Comparison of ENCODE assay signal across 19 cellular contexts in the genomic region with DNA sequence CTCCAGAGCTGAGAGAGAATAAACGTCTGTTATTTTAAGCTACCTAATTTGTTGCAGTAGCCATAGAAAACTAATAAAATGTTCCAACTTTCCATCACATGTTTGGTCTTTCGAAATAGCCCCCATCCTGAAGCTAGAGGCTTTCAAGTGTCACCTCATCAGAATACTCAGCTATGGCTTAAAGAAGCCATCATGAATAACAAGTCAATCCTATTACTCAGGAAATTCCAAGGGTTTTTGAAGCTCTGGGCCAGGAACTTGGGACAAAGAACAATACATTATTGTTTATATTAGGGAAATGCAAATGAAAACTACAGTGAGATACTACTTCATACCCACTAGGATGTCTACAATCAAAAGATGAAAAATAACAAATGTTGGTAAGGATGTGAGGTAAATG. TPM values are rescaled to one million over a fixed set of nuclear protein-coding genes. Genes with fewer than 3 reads are reported as not detected.
DNase-seq lines count a peak whose midpoint lies in the region; TF ChIP-seq lines count a peak whose summit lies in the region.
"Had no signal": no experiment of that assay in that cellular context is flagged by ENCODE, and none has a peak within 500 bp of the region (broad histone marks: within the 10 kb centered on the region; RNA-seq: fewer than 3 reads in every experiment).

No MANE protein-coding gene starts in this region.

- DNase-seq in GM23248 (peak; percentile 13), adipocyte (ENCODE audit: low read depth) (peak; percentile 24), fibroblast of mammary gland (ENCODE audit: low read depth) (peak; percentile 23), pons (ENCODE audit: low spot score) (peak; percentile 17), NCI-H1105 (lab: John Stamatoyannopoulos, UW) (no peak), NCI-H446 (lab: John Stamatoyannopoulos, UW) (no peak)
- no peak for DNase-seq in activated naive CD4-positive, alpha-beta T cell treated with anti-CD3 and anti-CD28 coated beads, Interleukin-2, amount 50 U/mL, for 16 hours
- no peak for DNase-seq in stimulated activated CD4-positive, alpha-beta T cell treated with anti-CD3 and anti-CD28 coated beads, Interleukin-4, amount 100 ng/mL, for 1 hour
- DNase-seq: activated CD4-positive, alpha-beta T cell treated with anti-CD3 and anti-CD28 coated beads, Interleukin-2, amount 50 U/mL, for 1 hour; CD8-positive, alpha-beta T cell; DMS53; NCI-H187 treated with DMSO at 0.1 percent for 48 hours; NCI-H345; stimulated activated CD4-positive, alpha-beta T cell treated with anti-CD3 and anti-CD28 coated beads, Interleukin-2, amount 100 ng/mL, for 48 hours; stimulated activated naive CD8-positive, alpha-beta T cell treated with anti-CD3 and anti-CD28 coated beads, Interleukin-15, Interleukin-2, amounts not matched to agents 100 U/mL and 50 U/mL, for 24 hours had no signal

- H3K79me2 ChIP-seq in GM23248 (ENCODE audit: insufficient read depth): peaks cover 26% of the 10 kb centered on the region

- no peaks in the 10 kb centered on the region for H4K20me1 ChIP-seq in GM23248 (ENCODE audit: insufficient read depth)

- no peak for TF ChIP-seq CTCF in fibroblast of mammary gland (conservative IDR thresholded peaks at IDR 0.05; ENCODE audit: control insufficient read depth, insufficient read depth, low read depth, low read length)

- H3K9me2 ChIP-seq in GM23248 (ENCODE audit: insufficient read depth): no peaks in the 10 kb centered on the region

- H3K36me3 ChIP-seq in GM23248 (ENCODE audit: low read depth): no peaks in the 10 kb centered on the region; the same call in 1 of the 2 replicates
- no peaks in the 10 kb centered on the region for H3K36me3 ChIP-seq in adipocyte (ENCODE audit: control insufficient read depth, insufficient read depth, low read length, severe bottlenecking)
- H3K36me3 ChIP-seq: prostate gland had no signal

- H3K9me3 ChIP-seq in GM23248 (ENCODE audit: low read depth) (no peaks in the 10 kb centered on the region), adipocyte (ENCODE audit: control insufficient read depth, low read length) (no peaks in the 10 kb centered on the region)
- H3K9me3 ChIP-seq: prostate gland, tibial nerve had no signal

- 88 to 93% methylated on average over 2 of the region's 2 CpGs for WGBS in GM23248 (ENCODE audit: low coverage in 1 of 2, low lambda C conversion rate in 2 of 2, missing lambda C conversion rate in 2 of 2), 2 experiments

- in situ Hi-C loops in GM23248 (cut with MboI): no loop called here

- no peaks in the 10 kb centered on the region for H3K27me3 ChIP-seq in GM23248 (replicated peaks; ENCODE audit: insufficient read depth)
- H3K27me3 ChIP-seq in adipocyte (replicated peaks; ENCODE audit: control insufficient read depth, insufficient read depth, low read length): no peaks in the 10 kb centered on the region
- H3K27me3 ChIP-seq: tibial nerve had no signal

- H3K4me3 ChIP-seq in GM23248 (no peak overlapping the region), adipocyte (ENCODE audit: low read length) (no peak overlapping the region), fibroblast of mammary gland (ENCODE audit: control insufficient read depth, low read depth, low read length) (no peak overlapping the region)
- H3K4me3 ChIP-seq: prostate gland, smooth muscle cell, tibial nerve had no signal

- H3K4me1 ChIP-seq in GM23248 (ENCODE audit: insufficient read depth) (peaks cover 23% of the 10 kb centered on the region), adipocyte (ENCODE audit: control insufficient read depth, insufficient read depth, low read length) (peaks cover 6% of the 10 kb centered on the region)
- H3K4me1 ChIP-seq: prostate gland had no signal

- H3K9ac ChIP-seq in GM23248: no peak overlapping the region
- H3K9ac ChIP-seq in adipocyte (ENCODE audit: low read length): no peak overlapping the region

- H2AFZ ChIP-seq in GM23248: no peak overlapping the region

- no peak overlapping the region for H3K4me2 ChIP-seq in GM23248 (ENCODE audit: unreplicated experiment)
- H3K4me2 ChIP-seq: smooth muscle cell had no signal

- H3K27ac ChIP-seq in GM23248: no peak overlapping the region
- H3K27ac ChIP-seq: epithelial cell of prostate, prostate gland, tibial nerve had no signal

- peaks cover 7% of the 10 kb centered on the region; the same call in 1 of the 2 replicates for H3F3A ChIP-seq in GM23248 (ENCODE audit: insufficient read depth)

RNA-seq across cellular contexts. Expression of a gene that starts 42.2 kb away (rescaled TPM):
- total RNA-seq in GM23248 (2014; rRNA removed; shearing (Covaris generic)): 38.2 and 45.8 TPM in 2 replicates
- 29.2 and 35.2 TPM in 2 replicates for polyA plus RNA-seq in GM23248 (2016; fragmentation: Nextera tagmentation; extraction: Ambion mirVana)

RNA-seq across cellular contexts. Expression of a gene that starts 42.5 kb away (rescaled TPM):
- total RNA-seq in GM23248 (2014; rRNA removed; shearing (Covaris generic)): 45.5 and 45.9 TPM in 2 replicates
- polyA plus RNA-seq in GM23248 (2016; fragmentation: Nextera tagmentation; extraction: Ambion mirVana): 101 and 103 TPM in 2 replicates

Comparison
In these comparisons a context has a peak if more than half of its experiments do, and no peak if none do; other contexts are left out.
1. DNase-seq: peak in GM23248 (single experiment), adipocyte (single experiment), fibroblast of mammary gland (single experiment) and pons (single experiment); none in activated naive CD4-positive, alpha-beta T cell treated with anti-CD3 and anti-CD28 coated beads, Interleukin-2, amount 50 U/mL, for 16 hours (single experiment), stimulated activated CD4-positive, alpha-beta T cell treated with anti-CD3 and anti-CD28 coated beads, Interleukin-4, amount 100 ng/mL, for 1 hour (single experiment), NCI-H1105 (single experiment) and NCI-H446 (0 of 2).